Comparison of ENCODE assay signal across 35 cellular contexts in the genomic region with DNA sequence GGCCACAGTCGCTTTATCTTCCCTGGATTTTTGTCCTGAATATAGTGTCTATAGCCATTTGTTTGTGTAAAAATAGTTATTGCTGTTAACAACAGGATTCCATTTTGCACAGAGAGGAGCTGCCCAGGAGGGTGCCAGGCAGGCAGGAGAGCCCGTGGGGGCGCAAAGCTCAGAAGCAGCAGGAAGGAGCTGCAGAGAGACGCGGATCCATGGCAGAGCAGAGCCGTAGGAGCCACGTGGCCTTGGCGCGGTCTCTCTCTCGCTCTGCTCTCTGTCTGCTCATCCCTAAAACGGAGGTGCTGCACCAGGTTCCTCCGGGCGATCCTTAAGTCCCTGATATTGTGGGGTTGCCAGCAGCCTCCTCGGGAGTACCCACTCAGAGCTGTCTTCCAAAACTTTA.
"Had no signal": no experiment of that assay in that cellular context is flagged by ENCODE, and none has a peak within 500 bp of the region (broad histone marks: within the 10 kb centered on the region; RNA-seq: fewer than 3 reads in every experiment).

No MANE protein-coding gene starts in this region.

- H3K36me3 ChIP-seq: adrenal gland, brain microvascular endothelial cell, breast epithelium, WERI-Rb-1 had no signal

- ATAC-seq: activated CD4-positive, CD25-positive, alpha-beta regulatory T cell treated with anti-CD3 and anti-CD28 coated beads, Interleukin-2, amount 50 U/mL, for 24 hours; activated CD8-positive, alpha-beta T cell treated with anti-CD3 and anti-CD28 coated beads for 36 hours; activated naive CD4-positive, alpha-beta T cell treated with anti-CD3 and anti-CD28 coated beads, Interleukin-2, amount 50 U/mL, for 72 hours; activated T-cell treated with anti-CD3 and anti-CD28 coated beads, Interleukin-2, amount 50 U/mL, for 4 hours; activated T-cell treated with anti-CD3 and anti-CD28 coated beads, Interleukin-2, amount 50 U/mL, for 72 hours; activated T-helper 17 cell treated with anti-CD3 and anti-CD28 coated beads, Interleukin-2, amount 50 U/mL, for 72 hours; body of pancreas; T-cell; T-helper 17 cell; WTC11 had no signal

- H3K9me3 Mint-ChIP-seq: activated CD4-positive, alpha-beta memory T cell treated with anti-CD3 and anti-CD28 coated beads for 36 hours; activated CD4-positive, alpha-beta T cell treated with anti-CD3 and anti-CD28 coated beads, Interleukin-2, amount 10 ng/mL, durations not matched to agents 24 days and 14 days; activated CD8-positive, alpha-beta T cell treated with anti-CD3 and anti-CD28 coated beads for 36 hours; activated naive CD4-positive, alpha-beta T cell treated with anti-CD3 and anti-CD28 coated beads for 36 hours; activated naive CD4-positive, alpha-beta T cell treated with anti-CD3 and anti-CD28 coated beads, Interleukin-2, amount 50 U/mL, for 72 hours; activated naive CD8-positive, alpha-beta T cell treated with anti-CD3 and anti-CD28 coated beads for 36 hours; activated T-cell treated with anti-CD3 and anti-CD28 coated beads, Interleukin-2, amount 50 U/mL, for 4 hours; activated T-cell treated with anti-CD3 and anti-CD28 coated beads, Interleukin-2, amount 50 U/mL, for 72 hours; activated T-helper 1 cell treated with anti-CD3 and anti-CD28 coated beads, Interleukin-12 subunit alpha, Interleukin-12 subunit beta, Interleukin-2, Interleukin-4 antibody, amounts not matched to agents 30 ng/mL and 10 ng/mL and 1 ng/mL, durations not matched to agents 14 hours and 24 hours and 36 hours; activated T-helper 17 cell treated with anti-CD3 and anti-CD28 coated beads, Interleukin-2, amount 50 U/mL, for 72 hours; T-helper 2 cell treated with Interferon-gamma antibody and Interleukin-4, amounts not matched to agents 5 μg/mL and 100 μg/mL, for 36 hours had no signal

- DNase-seq: activated CD4-positive, alpha-beta memory T cell treated with anti-CD3 and anti-CD28 coated beads for 36 hours; activated CD4-positive, alpha-beta T cell treated with anti-CD3 and anti-CD28 coated beads for 4 hours; activated CD4-positive, alpha-beta T cell treated with anti-CD3 and anti-CD28 coated beads, Interleukin-2, amount 10 ng/mL, durations not matched to agents 24 days and 14 days; activated CD4-positive, alpha-beta T cell treated with anti-CD3 and anti-CD28 coated beads, Interleukin-2, amount 50 U/mL, for 1 hour; activated CD4-positive, alpha-beta T cell treated with anti-CD3 and anti-CD28 coated beads, Interleukin-2, amount 50 U/mL, for 4 hours; activated CD4-positive, CD25-positive, alpha-beta regulatory T cell; activated CD8-positive, alpha-beta memory T cell treated with anti-CD3 and anti-CD28 coated beads, Interleukin-2, amount 50 U/mL, for 4 hours; activated CD8-positive, alpha-beta T cell treated with anti-CD3 and anti-CD28 coated beads for 36 hours; activated effector memory CD4-positive, alpha-beta T cell treated with anti-CD3 and anti-CD28 coated beads, Interleukin-2, amount 50 U/mL, for 16 hours; activated gamma-delta T cell treated with Interleukin-2 at 50 U/mL for 16 hours; activated naive CD4-positive, alpha-beta T cell; activated naive CD4-positive, alpha-beta T cell treated with anti-CD3 and anti-CD28 coated beads for 36 hours; activated naive CD4-positive, alpha-beta T cell treated with anti-CD3 and anti-CD28 coated beads, Interleukin-2, amount 50 U/mL, for 16 hours; activated naive CD8-positive, alpha-beta T cell treated with anti-CD3 and anti-CD28 coated beads for 36 hours; activated T-cell treated with anti-CD3 and anti-CD28 coated beads for 4 hours; activated T-cell treated with anti-CD3 and anti-CD28 coated beads, Interleukin-2, amount 50 U/mL, for 1 hour; activated T-cell treated with anti-CD3 and anti-CD28 coated beads, Interleukin-2, amount 50 U/mL, for 4 hours; activated T-cell treated with anti-CD3 and anti-CD28 coated beads, Interleukin-2, amount 50 U/mL, for 72 hours; adrenal gland; amniotic stem cell; aorta; body of pancreas; brain microvascular endothelial cell; central memory CD4-positive, alpha-beta T cell; T-cell; T-helper 17 cell; T-helper 9 cell had no signal

- H3K27ac ChIP-seq: adrenal gland, body of pancreas, brain microvascular endothelial cell, breast epithelium, WERI-Rb-1 had no signal

- H3K4me3 ChIP-seq: adrenal gland, body of pancreas, breast epithelium had no signal

- H3K27ac Mint-ChIP-seq: activated CD4-positive, alpha-beta memory T cell treated with anti-CD3 and anti-CD28 coated beads for 36 hours; activated CD4-positive, alpha-beta T cell treated with anti-CD3 and anti-CD28 coated beads, Interleukin-2, amount 10 ng/mL, durations not matched to agents 24 days and 14 days; activated CD8-positive, alpha-beta T cell treated with anti-CD3 and anti-CD28 coated beads for 36 hours; activated naive CD4-positive, alpha-beta T cell treated with anti-CD3 and anti-CD28 coated beads for 36 hours; activated naive CD4-positive, alpha-beta T cell treated with anti-CD3 and anti-CD28 coated beads, Interleukin-2, amount 50 U/mL, for 72 hours; activated naive CD8-positive, alpha-beta T cell treated with anti-CD3 and anti-CD28 coated beads for 36 hours; activated T-cell treated with anti-CD3 and anti-CD28 coated beads, Interleukin-2, amount 50 U/mL, for 72 hours; activated T-helper 1 cell treated with anti-CD3 and anti-CD28 coated beads, Interleukin-12 subunit alpha, Interleukin-12 subunit beta, Interleukin-2, Interleukin-4 antibody, amounts not matched to agents 30 ng/mL and 10 ng/mL and 1 ng/mL, durations not matched to agents 14 hours and 24 hours and 36 hours; activated T-helper 17 cell treated with anti-CD3 and anti-CD28 coated beads, Interleukin-2, amount 50 U/mL, for 72 hours; T-cell; T-helper 17 cell; T-helper 2 cell treated with Interferon-gamma antibody and Interleukin-4, amounts not matched to agents 5 μg/mL and 100 μg/mL, for 36 hours; WTC11 had no signal

- H3K4me1 ChIP-seq: adrenal gland, body of pancreas, breast epithelium had no signal

- H3K4me3 Mint-ChIP-seq: activated CD4-positive, alpha-beta memory T cell treated with anti-CD3 and anti-CD28 coated beads for 36 hours; activated CD4-positive, alpha-beta T cell treated with anti-CD3 and anti-CD28 coated beads, Interleukin-2, amount 10 ng/mL, durations not matched to agents 24 days and 14 days; activated CD8-positive, alpha-beta T cell treated with anti-CD3 and anti-CD28 coated beads for 36 hours; activated naive CD4-positive, alpha-beta T cell treated with anti-CD3 and anti-CD28 coated beads for 36 hours; activated naive CD8-positive, alpha-beta T cell treated with anti-CD3 and anti-CD28 coated beads for 36 hours; activated T-cell treated with anti-CD3 and anti-CD28 coated beads, Interleukin-2, amount 50 U/mL, for 4 hours; activated T-cell treated with anti-CD3 and anti-CD28 coated beads, Interleukin-2, amount 50 U/mL, for 72 hours; activated T-helper 1 cell treated with anti-CD3 and anti-CD28 coated beads, Interleukin-12 subunit alpha, Interleukin-12 subunit beta, Interleukin-2, Interleukin-4 antibody, amounts not matched to agents 30 ng/mL and 10 ng/mL and 1 ng/mL, durations not matched to agents 14 hours and 24 hours and 36 hours; activated T-helper 17 cell treated with anti-CD3 and anti-CD28 coated beads, Interleukin-2, amount 50 U/mL, for 72 hours; T-cell; T-helper 17 cell; T-helper 2 cell treated with Interferon-gamma antibody and Interleukin-4, amounts not matched to agents 5 μg/mL and 100 μg/mL, for 36 hours; WTC11 had no signal

- H3K4me1 Mint-ChIP-seq: activated CD4-positive, alpha-beta T cell treated with anti-CD3 and anti-CD28 coated beads, Interleukin-2, amount 10 ng/mL, durations not matched to agents 24 days and 14 days; activated naive CD8-positive, alpha-beta T cell treated with anti-CD3 and anti-CD28 coated beads for 36 hours; activated T-helper 17 cell treated with anti-CD3 and anti-CD28 coated beads, Interleukin-2, amount 50 U/mL, for 72 hours; T-cell; T-helper 17 cell had no signal

- H3K27me3 Mint-ChIP-seq: activated CD4-positive, alpha-beta memory T cell treated with anti-CD3 and anti-CD28 coated beads for 36 hours; activated CD4-positive, alpha-beta T cell treated with anti-CD3 and anti-CD28 coated beads, Interleukin-2, amount 10 ng/mL, durations not matched to agents 24 days and 14 days; activated CD8-positive, alpha-beta T cell treated with anti-CD3 and anti-CD28 coated beads for 36 hours; activated naive CD8-positive, alpha-beta T cell treated with anti-CD3 and anti-CD28 coated beads for 36 hours; T-helper 17 cell had no signal

- H3K9me3 ChIP-seq: adrenal gland, body of pancreas, breast epithelium had no signal

- H3K27me3 ChIP-seq: adrenal gland, body of pancreas, brain microvascular endothelial cell had no signal

- H3K36me3 Mint-ChIP-seq: activated CD4-positive, alpha-beta memory T cell treated with anti-CD3 and anti-CD28 coated beads for 36 hours; activated naive CD4-positive, alpha-beta T cell treated with anti-CD3 and anti-CD28 coated beads, Interleukin-2, amount 50 U/mL, for 72 hours; activated naive CD8-positive, alpha-beta T cell treated with anti-CD3 and anti-CD28 coated beads for 36 hours; T-cell; WTC11 had no signal
